ENCODE assay signal across 8 cellular contexts in the genomic region with DNA sequence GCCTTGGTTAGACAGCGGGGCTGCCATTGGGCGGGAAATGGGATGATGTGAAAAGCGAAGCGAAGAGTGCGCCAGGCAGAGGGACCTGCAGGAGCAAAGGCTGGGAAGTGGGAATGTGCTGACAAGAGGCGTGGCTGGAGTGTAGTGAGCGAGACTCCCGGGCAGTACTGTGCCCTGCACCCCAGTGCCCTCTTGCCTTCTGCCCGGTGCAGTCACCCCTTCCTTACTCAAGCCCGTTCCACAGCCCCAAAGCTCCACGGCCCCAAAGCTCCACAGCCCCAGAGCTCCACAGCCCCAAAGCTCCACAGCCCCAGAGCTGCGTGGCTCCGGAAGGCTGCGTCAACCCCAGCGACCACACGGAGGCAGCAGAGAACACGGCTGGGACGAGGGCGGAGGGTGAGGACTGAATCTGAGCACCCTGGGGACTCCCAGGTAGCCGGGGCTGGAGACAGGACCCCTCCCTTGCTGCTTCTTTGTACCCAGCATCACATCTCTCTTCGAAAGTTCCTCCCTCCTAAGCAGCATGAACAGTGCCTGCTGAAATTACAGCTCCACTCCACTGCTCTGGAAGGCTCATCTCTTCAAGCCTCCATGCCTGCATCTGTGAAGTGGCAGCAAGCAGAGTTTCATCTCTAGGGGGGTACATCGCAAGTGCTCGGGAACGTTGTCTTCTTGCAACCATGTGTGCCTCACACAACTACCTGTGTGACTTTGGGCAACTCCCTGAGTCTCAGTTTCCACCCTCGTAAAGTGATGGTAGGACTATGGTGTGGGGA.
A peak's percentile ranks its signal among the peaks of the same experiment; 100 is the strongest.
DNase-seq lines count a peak whose midpoint lies in the region; ATAC-seq, FAIRE-seq and TF ChIP-seq lines count a peak whose summit lies in the region.

No MANE protein-coding gene starts in this region.

- intact Hi-C loops in breast epithelium (cut with DNase I; ENCODE audit: low total_unique reads), result no loop called here

- H3K4me1 ChIP-seq in breast epithelium, result no peaks in the 10 kb centered on the region

- H3K27me3 ChIP-seq in breast epithelium, result peaks cover 8 to 52% of the 10 kb centered on the region in 2 donors

- peak; percentile 81 for FAIRE-seq in GM12891 (lab: Jason Lieb, UNC)

- no peaks in the 10 kb centered on the region for H3K36me3 ChIP-seq in breast epithelium

- DNase-seq in ACHN, result peak; percentile 25
- peak; percentile 92 for DNase-seq in GM12891 (ENCODE audit: insufficient read length, low spot score)
- peak; percentile 62 for DNase-seq in HPDE6-E6E7 (ENCODE audit: extremely low spot score)
- DNase-seq in UCSD-AML1 (lab: John Stamatoyannopoulos, UW; ENCODE audit: unreplicated experiment), result peak; percentile 66
- DNase-seq in breast epithelium (ENCODE audit: low spot score in 2 of 2), result no peak
- DNase-seq in kidney glomerular epithelial cell (lab: John Stamatoyannopoulos, UW), result peak; percentile 40
- DNase-seq in stimulated activated CD4-positive, alpha-beta T cell treated with anti-CD3 and anti-CD28 coated beads, Interleukin-4, amount 100 ng/mL, for 1 hour, result peak; percentile 70

- in situ Hi-C loops in ACHN (cut with HindIII; ENCODE audit: low pct_ligation_motif_present, low pct_unique_long_range_greater_than_20kb, low sequenced_read_pairs), result no loop called here

- H3K27ac ChIP-seq in breast epithelium, result no peak overlapping the region

- no peaks in the 10 kb centered on the region for H3K9me3 ChIP-seq in breast epithelium

- TF ChIP-seq POLR2A in GM12891 (IDR thresholded peaks at IDR 0.05; ENCODE audit: low read depth, low read length), result no peak
- TF ChIP-seq POLR2A in breast epithelium (IDR thresholded peaks at IDR 0.05), result no peak

- TF ChIP-seq CTCF in breast epithelium (IDR thresholded peaks at IDR 0.05), result peak; percentile 49 to 70 (median 70)

- ATAC-seq in GM18517 (IDR thresholded peaks at IDR 0.05; ENCODE audit: unreplicated experiment), result no peak

- no peak overlapping the region for H3K4me3 ChIP-seq in breast epithelium

TF ChIP-seq in GM12891, 5 proteins besides CTCF, POLR2A, EP300 and RAD21:
- TF ChIP-seq SPI1 (IDR thresholded peaks at IDR 0.05; ENCODE audit: low read depth, low read length), result no peak
- TF ChIP-seq PAX5 (IDR thresholded peaks at IDR 0.05; ENCODE audit: insufficient read depth, low read length, severe bottlenecking), result no peak
- no peak for TF ChIP-seq TAF1 (IDR thresholded peaks at IDR 0.05; ENCODE audit: low read depth, low read length)
- TF ChIP-seq POLR2AphosphoS5 (IDR thresholded peaks at IDR 0.05; ENCODE audit: low read depth, low read length), result no peak
- no peak for TF ChIP-seq POU2F2 (IDR thresholded peaks at IDR 0.05; ENCODE audit: low read depth, low read length)

Comparison
In these comparisons a context has a peak if more than half of its experiments do, and no peak if none do; other contexts are left out.
1. DNase-seq: peak in ACHN (single experiment), GM12891 (single experiment), HPDE6-E6E7 (single experiment), UCSD-AML1 (single experiment), kidney glomerular epithelial cell (single experiment) and stimulated activated CD4-positive, alpha-beta T cell treated with anti-CD3 and anti-CD28 coated beads, Interleukin-4, amount 100 ng/mL, for 1 hour (single experiment); none in breast epithelium (0 of 2).